ENCODE assay signal across 8 cellular contexts in genomic region chr12:108857158-108857407, GRCh38. TPM values are rescaled to one million over a fixed set of nuclear protein-coding genes. Genes with fewer than 3 reads are reported as not detected.
DNase-seq lines count a peak whose midpoint lies in the region; ATAC-seq and TF ChIP-seq lines count a peak whose summit lies in the region.

No MANE protein-coding gene starts in this region.

- no peak for TF ChIP-seq CTCF in gastroesophageal sphincter (IDR thresholded peaks at IDR 0.05)

- peak overlapping the region; percentile 78 to 92 for H3K27ac Mint-ChIP-seq in T-cell

- H3K4me1 ChIP-seq in HAP-1: peaks cover 11% of the 10 kb centered on the region
- peaks cover 0 to 66% (median 25%) of the 10 kb centered on the region in 3 donors for H3K4me1 ChIP-seq in gastroesophageal sphincter

- POLR2A ChIA-PET in T-cell (lab: Charles Lee): interaction anchor here (0.6 to 0.9 kb wide), 2 partner anchors 54 to 1487 kb away, joined by 3 to 4 read pairs; no protein-coding TSS in a partner anchor

- H3K27ac ChIP-seq in gastroesophageal sphincter: peak overlapping the region; percentile 76 to 98 (median 94)

- intact Hi-C loops in sciatic nerve (cut with DNase I): loop anchor here (5.0 kb wide), 2 partner anchors 40 to 125 kb away; partner anchors contain the start of gene CORO1C

- CTCF ChIA-PET in T-cell (lab: Charles Lee): no interaction called here

- peaks cover 8% of the 10 kb centered on the region for H3K36me3 Mint-ChIP-seq in T-cell

- H3K9me3 ChIP-seq in HAP-1 (0 out of 2 replicates have a peak, but pooled peaks cover 2% of the 10 kb centered on the region), gastroesophageal sphincter (no peaks in the 10 kb centered on the region)

- in situ Hi-C loops in HAP-1 (cut with MboI; ENCODE audit: low sequenced_read_pairs): no loop called here

- H3K27me3 Mint-ChIP-seq in T-cell: no peaks in the 10 kb centered on the region

- no peaks in the 10 kb centered on the region for H3K9me3 Mint-ChIP-seq in T-cell

- H3K27me3 ChIP-seq in HAP-1 (ENCODE audit: low read depth) (no peaks in the 10 kb centered on the region), gastroesophageal sphincter (no peaks in the 10 kb centered on the region)

- ATAC-seq in T-cell (replicated peaks in 1 of 4) (peak in 2 of 4 experiments; percentile 12 to 22), gastroesophageal sphincter (no peak), sciatic nerve (no peak), GM19463 (IDR thresholded peaks at IDR 0.05; ENCODE audit: unreplicated experiment) (no peak), HG03045 (IDR thresholded peaks at IDR 0.05; ENCODE audit: unreplicated experiment) (no peak), HG02642 (IDR thresholded peaks at IDR 0.05; ENCODE audit: poor library complexity, unreplicated experiment) (no peak)

- TF ChIP-seq POLR2A in gastroesophageal sphincter (IDR thresholded peaks at IDR 0.05): no peak

- H3K4me3 Mint-ChIP-seq in T-cell: peak overlapping the region; percentile 88 to 96 (median 91)

- peaks cover 42 to 58% (median 45%) of the 10 kb centered on the region in 3 donors for H3K4me1 Mint-ChIP-seq in T-cell

- 2% methylated on average over 11 of the region's 30 CpGs; no CpG with 5 or more reads in 1 of the 2 donors for WGBS in gastroesophageal sphincter (ENCODE audit: low coverage in 1 of 2), 2 donors

- peak overlapping the region; percentile 60 for H3K4me3 ChIP-seq in HAP-1
- peak overlapping the region; percentile 70 to 76 for H3K4me3 ChIP-seq in gastroesophageal sphincter

- no peak for DNase-seq in HAP-1 (ENCODE audit: low spot score in 2 of 2)
- no peak for DNase-seq in T-cell
- DNase-seq in sciatic nerve (ENCODE audit: low spot score): peak; percentile 70
- no peak for DNase-seq in NCI-H187 treated with DMSO at 0.1 percent for 48 hours (lab: John Stamatoyannopoulos, UW)

- no peak for TF ChIP-seq EP300 in gastroesophageal sphincter (IDR thresholded peaks at IDR 0.05)

- H3K36me3 ChIP-seq in HAP-1 (replicated peaks) (no peaks in the 10 kb centered on the region; the same call in 1 of the 2 replicates), gastroesophageal sphincter (no peaks in the 10 kb centered on the region)

RNA-seq across cellular contexts. Expression of gene SSH1, which starts 0.3 kb away (rescaled TPM):
- total RNA-seq in T-cell (10 to 100 TPM; 21.8 to 40.1 (median 35.0) TPM), gastroesophageal sphincter (10 to 100 TPM; 16.2 to 35.0 (median 17.2) TPM), sciatic nerve (74.3 TPM)

RNA-seq across cellular contexts. Expression of gene DAO, which starts 22.8 kb away (rescaled TPM):
- total RNA-seq in T-cell (not detected), gastroesophageal sphincter (1 to 10 TPM in 1 of 4 donors, not detected in 3; 2.5 TPM), sciatic nerve (not detected)
